In the genomic region with DNA sequence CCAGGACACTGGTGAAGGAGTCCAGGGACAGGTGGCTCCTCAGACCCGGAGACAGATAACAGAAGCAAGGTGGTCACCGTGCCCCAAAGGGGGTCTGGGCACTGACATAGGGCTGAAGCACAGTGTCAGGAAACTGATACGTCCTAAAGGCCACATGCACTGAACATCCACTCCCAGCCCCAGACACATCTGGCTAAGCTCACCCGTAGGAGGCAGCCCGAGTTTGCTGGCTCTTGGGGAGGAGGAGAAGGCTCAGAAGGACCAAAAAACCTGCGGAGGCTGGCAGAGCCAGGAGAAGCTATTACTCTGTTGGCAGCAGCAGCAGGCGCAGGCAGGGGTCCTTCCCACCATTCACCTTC, we compare ENCODE assay signal across 9 cellular contexts. TPM values are rescaled to one million over a fixed set of nuclear protein-coding genes. Genes with fewer than 3 reads are reported as not detected.
DNase-seq lines count a peak whose midpoint lies in the region; ATAC-seq and TF ChIP-seq lines count a peak whose summit lies in the region.
"Had no signal": no experiment of that assay in that cellular context is flagged by ENCODE, and none has a peak within 500 bp of the region (broad histone marks: within the 10 kb centered on the region; RNA-seq: fewer than 3 reads in every experiment).

No MANE protein-coding gene starts in this region.

- H3K79me2 ChIP-seq in H9 (ENCODE audit: insufficient read depth, low read length): no peaks in the 10 kb centered on the region

- H3K4me1 ChIP-seq in H9 (ENCODE audit: insufficient read depth, low read length) (peaks cover 3% of the 10 kb centered on the region; the same call in 1 of the 2 replicates), prostate gland (replicated peaks) (no peaks in the 10 kb centered on the region), A673 (ENCODE audit: insufficient read depth, low read length, poor library complexity, severe bottlenecking) (no peaks in the 10 kb centered on the region)

- peaks cover 29% of the 10 kb centered on the region for H3K27me3 Mint-ChIP-seq in CD4-positive, alpha-beta T cell
- peaks cover 57% of the 10 kb centered on the region for H3K27me3 Mint-ChIP-seq in H9 (ENCODE audit: low read depth)
- peaks cover 0 to 4% of the 10 kb centered on the region in 2 donors for H3K27me3 Mint-ChIP-seq in natural killer cell treated with Interleukin-12 subunit alpha and Interleukin-12 subunit beta and Interleukin-15 and Interleukin-18, amount 100 ng/mL, for 72 hours

- H3K4ac ChIP-seq in H9 (ENCODE audit: low read depth, low read length): no peak overlapping the region

- ATAC-seq in CD4-positive, alpha-beta T cell (ENCODE audit: poor library complexity): no peak
- no peak for ATAC-seq in natural killer cell treated with Interleukin-12 subunit alpha and Interleukin-12 subunit beta and Interleukin-15 and Interleukin-18, amount 100 ng/mL, for 72 hours

- H3K9ac ChIP-seq in H9 (ENCODE audit: extremely low read depth, insufficient read length, low read length): no peak overlapping the region

- no peak for TF ChIP-seq CTCF in CD4-positive, alpha-beta T cell (IDR thresholded peaks at IDR 0.05)
- TF ChIP-seq CTCF in H9 (conservative IDR thresholded peaks at IDR 0.05): no peak
- TF ChIP-seq CTCF in coronary artery (IDR thresholded peaks at IDR 0.05): no peak
- TF ChIP-seq CTCF in prostate gland (IDR thresholded peaks at IDR 0.05): no peak
- TF ChIP-seq CTCF in A673 (conservative IDR thresholded peaks at IDR 0.05; ENCODE audit: low read depth, low read length): no peak

- H3T11ph ChIP-seq in H9 (ENCODE audit: low read length): no peak overlapping the region

- peak overlapping the region; percentile 17; the same call in 1 of the 2 replicates for H3K14ac ChIP-seq in H9 (ENCODE audit: insufficient read depth, low read length)

- no peak overlapping the region for H4K5ac ChIP-seq in H9 (ENCODE audit: insufficient read length, low read depth, low read length)

- peaks cover 3% of the 10 kb centered on the region for H3K27me3 ChIP-seq in CD4-positive, alpha-beta T cell (ENCODE audit: control insufficient read depth, insufficient read depth, low read length)
- H3K27me3 ChIP-seq in H9 (ENCODE audit: insufficient read depth, low read length) (peaks cover 22% of the 10 kb centered on the region; the same call in 1 of the 2 replicates), prostate gland (replicated peaks; ENCODE audit: insufficient read depth) (no peaks in the 10 kb centered on the region), A673 (replicated peaks; ENCODE audit: insufficient read depth, low read depth, low read length, poor library complexity) (peaks cover 12% of the 10 kb centered on the region)

- peaks cover 11% of the 10 kb centered on the region for H3K23me2 ChIP-seq in H9 (ENCODE audit: insufficient read length, low read depth, low read length, poor library complexity, severe bottlenecking)

- H3K4me3 ChIP-seq in coronary artery (peak overlapping the region; percentile 85), prostate gland (peak overlapping the region in 1 of 2 donors; percentile 62), A673 (ENCODE audit: low read depth, low read length, poor library complexity, severe bottlenecking) (no peak overlapping the region)
- H3K4me3 ChIP-seq: SK-N-MC had no signal

- H2AFZ ChIP-seq in H9 (ENCODE audit: low read length): no peak overlapping the region

- H4K8ac ChIP-seq in H9 (replicated peaks; ENCODE audit: insufficient read length, low read depth, low read length): no peak overlapping the region

- no peak overlapping the region for H3K56ac ChIP-seq in H9 (ENCODE audit: insufficient read length, low read depth, low read length)

- no peaks in the 10 kb centered on the region for H3K79me1 ChIP-seq in H9 (ENCODE audit: insufficient read depth, low read depth, low read length, poor library complexity, severe bottlenecking)

- H2BK20ac ChIP-seq in H9 (ENCODE audit: low read depth, low read length, poor library complexity, severe bottlenecking): no peak overlapping the region

- peak overlapping the region; percentile 83 for H3K4me3 Mint-ChIP-seq in CD4-positive, alpha-beta T cell
- peak overlapping the region; percentile 69 to 78 for H3K4me3 Mint-ChIP-seq in H9
- peak overlapping the region; percentile 60 for H3K4me3 Mint-ChIP-seq in natural killer cell treated with Interleukin-12 subunit alpha and Interleukin-12 subunit beta and Interleukin-15 and Interleukin-18, amount 100 ng/mL, for 72 hours

- H2BK5ac ChIP-seq in H9 (ENCODE audit: insufficient read length, low read length): no peak overlapping the region

- WGBS in H9 (ENCODE audit: extremely low coverage, insufficient read length, low lambda C conversion rate): no CpG with 5 or more reads among the region's 7 CpGs
- WGBS in prostate gland: 22% methylated on average over 6 of the region's 7 CpGs

- no TSS peak for BruUV-seq in A673 (replicated peaks; lab: Mats Ljungman, UMichigan)

- TF ChIP-seq POLR2A in prostate gland (IDR thresholded peaks at IDR 0.05): no peak

- H4K20me1 ChIP-seq in H9 (ENCODE audit: control insufficient read depth, insufficient read depth, insufficient read length): no peaks in the 10 kb centered on the region

- no peak overlapping the region for H2BK12ac ChIP-seq in H9 (ENCODE audit: insufficient read length, low read depth, low read length)

- H3K4me1 Mint-ChIP-seq in CD4-positive, alpha-beta T cell (ENCODE audit: low read depth): peaks cover 6% of the 10 kb centered on the region
- H3K4me1 Mint-ChIP-seq in H9: peaks cover 33% of the 10 kb centered on the region in 2 experiments
- peaks cover 15 to 17% of the 10 kb centered on the region in 2 donors for H3K4me1 Mint-ChIP-seq in natural killer cell treated with Interleukin-12 subunit alpha and Interleukin-12 subunit beta and Interleukin-15 and Interleukin-18, amount 100 ng/mL, for 72 hours (ENCODE audit: low read depth in 2 of 2)

- H2BK120ac ChIP-seq in H9 (ENCODE audit: low read depth, low read length, poor library complexity, severe bottlenecking): no peak overlapping the region

- no peak overlapping the region for H2AK5ac ChIP-seq in H9 (ENCODE audit: insufficient read length, low read length)

- H3K27ac Mint-ChIP-seq in CD4-positive, alpha-beta T cell: no peak overlapping the region
- H3K27ac Mint-ChIP-seq in H9: no peak overlapping the region
- no peak overlapping the region for H3K27ac Mint-ChIP-seq in natural killer cell treated with Interleukin-12 subunit alpha and Interleukin-12 subunit beta and Interleukin-15 and Interleukin-18, amount 100 ng/mL, for 72 hours

- no peak overlapping the region for H3K23ac ChIP-seq in H9 (ENCODE audit: insufficient read length, low read depth, low read length)

- no peaks in the 10 kb centered on the region for H3K9me3 Mint-ChIP-seq in CD4-positive, alpha-beta T cell
- no peaks in the 10 kb centered on the region for H3K9me3 Mint-ChIP-seq in H9
- H3K9me3 Mint-ChIP-seq in natural killer cell treated with Interleukin-12 subunit alpha and Interleukin-12 subunit beta and Interleukin-15 and Interleukin-18, amount 100 ng/mL, for 72 hours: no peaks in the 10 kb centered on the region

- H3K27ac ChIP-seq in CD4-positive, alpha-beta T cell (ENCODE audit: low read depth, low read length): no peak overlapping the region
- no peak overlapping the region for H3K27ac ChIP-seq in H9 (ENCODE audit: insufficient read length, low read depth, low read length)
- no peak overlapping the region for H3K27ac ChIP-seq in coronary artery
- H3K27ac ChIP-seq in prostate gland: no peak overlapping the region
- no peak overlapping the region for H3K27ac ChIP-seq in A673 (ENCODE audit: low read depth, low read length, poor library complexity, severe bottlenecking)
- H3K27ac ChIP-seq: SK-N-MC had no signal

- peak overlapping the region; percentile 81 for H3K4me2 ChIP-seq in H9 (ENCODE audit: insufficient read depth, insufficient read length, low read length)

- no peaks in the 10 kb centered on the region for H3K9me3 ChIP-seq in CD4-positive, alpha-beta T cell (ENCODE audit: control insufficient read depth, low read length)
- H3K9me3 ChIP-seq in H9 (ENCODE audit: control insufficient read depth, low read depth, low read length): no peaks in the 10 kb centered on the region
- H3K9me3 ChIP-seq in prostate gland: no peaks in the 10 kb centered on the region
- no peaks in the 10 kb centered on the region for H3K9me3 ChIP-seq in A673 (ENCODE audit: low read depth, low read length, poor library complexity, severe bottlenecking)

- no peaks in the 10 kb centered on the region for H3K36me3 Mint-ChIP-seq in CD4-positive, alpha-beta T cell (ENCODE audit: low read depth)
- peaks cover 0 to 2% (median 0%) of the 10 kb centered on the region in 3 experiments; a peak in 3 of 7 replicates for H3K36me3 Mint-ChIP-seq in H9 (ENCODE audit: insufficient read depth in 1 of 3, low read depth in 3 of 3)
- H3K36me3 Mint-ChIP-seq in natural killer cell treated with Interleukin-12 subunit alpha and Interleukin-12 subunit beta and Interleukin-15 and Interleukin-18, amount 100 ng/mL, for 72 hours: no peaks in the 10 kb centered on the region

- POLR2A ChIA-PET in CD4-positive, alpha-beta T cell (lab: Charles Lee): interaction anchor here (1.2 kb wide), 1 partner anchor 67 kb away, joined by 5 read pairs; a partner anchor contains a TSS
- POLR2A ChIA-PET in A673 (lab: Charles Lee; ENCODE audit: low non-redundant PET): no interaction called here

- CTCF ChIA-PET in CD4-positive, alpha-beta T cell (lab: Charles Lee): no interaction called here
- CTCF ChIA-PET in A673 (lab: Charles Lee): no interaction called here

- DNase-seq in CD4-positive, alpha-beta T cell: no peak
- DNase-seq in H9: no peak
- DNase-seq in coronary artery (ENCODE audit: low spot score): no peak
- no peak for DNase-seq in natural killer cell treated with Interleukin-12 subunit alpha and Interleukin-12 subunit beta and Interleukin-15 and Interleukin-18, amount 100 ng/mL, for 72 hours (ENCODE audit: low spot score)
- no peak for DNase-seq in prostate gland (ENCODE audit: low spot score)
- no peak for DNase-seq in A673 (ENCODE audit: low spot score)
- DNase-seq in OCI-M1 (lab: John Stamatoyannopoulos, UW): no peak
- no peak for DNase-seq in NK-92 treated with Interleukin-12 subunit alpha and Interleukin-12 subunit beta, amount 100 ng/mL, for 24 hours (lab: John Stamatoyannopoulos, UW)

- no peak overlapping the region for H4K91ac ChIP-seq in H9 (ENCODE audit: insufficient read length, low read depth, low read length)

- H3K18ac ChIP-seq in H9 (ENCODE audit: insufficient read length, low read depth, low read length): no peak overlapping the region

- H3K36me3 ChIP-seq in prostate gland (no peaks in the 10 kb centered on the region), A673 (ENCODE audit: insufficient read depth, low read length, poor library complexity, severe bottlenecking) (no peaks in the 10 kb centered on the region)

- intact Hi-C loops in CD4-positive, alpha-beta T cell (cut with DNase I, micrococcal nuclease): loop anchor here (5.0 to 10.0 kb wide), 3 partner anchors 65 to 1817 kb away; a partner anchor contains a TSS
- intact Hi-C loops in prostate gland (cut with DNase I): no loop called here
- intact Hi-C loops in A673 (cut with micrococcal nuclease; ENCODE audit: unreplicated experiment): no loop called here

- no peak overlapping the region for H2BK15ac ChIP-seq in H9 (ENCODE audit: low read depth, low read length)

RNA-seq across cellular contexts. Expression of a gene that starts 1.2 kb away (rescaled TPM):
- 1 to 10 TPM; 2.5 to 3.8 TPM for total RNA-seq in CD4-positive, alpha-beta T cell
- total RNA-seq in H9 (2021): 27.7 and 28.1 TPM in 2 replicates
- 1 to 10 TPM; 1.6 to 1.7 TPM for total RNA-seq in natural killer cell treated with Interleukin-12 subunit alpha and Interleukin-12 subunit beta and Interleukin-15 and Interleukin-18, amount 100 ng/mL, for 72 hours
- total RNA-seq in prostate gland: 1 to 10 TPM; 5.6 to 9.1 TPM
- total RNA-seq in A673 (2021): 0.17 and 0.68 TPM in 2 replicates

Comparison
In these comparisons a context has a peak if more than half of its experiments do, and no peak if none do; other contexts are left out.
1. intact Hi-C loops: an anchor here in CD4-positive, alpha-beta T cell (5.0 to 10.0 kb wide); none called in prostate gland and A673.